ENCODE assay signal across 11 cellular contexts in genomic region chr2:11505652-11506610, GRCh38. TPM values are rescaled to one million over a fixed set of nuclear protein-coding genes. Genes with fewer than 3 reads are reported as not detected.
DNase-seq lines count a peak whose midpoint lies in the region; ATAC-seq and TF ChIP-seq lines count a peak whose summit lies in the region.
"Had no signal": no experiment of that assay in that cellular context is flagged by ENCODE, and none has a peak within 500 bp of the region (broad histone marks: within the 10 kb centered on the region; RNA-seq: fewer than 3 reads in every experiment).

No MANE protein-coding gene starts in this region.

- H3K27ac Mint-ChIP-seq in activated CD4-positive, alpha-beta T cell treated with anti-CD3 and anti-CD28 coated beads, Interleukin-2, amount 10 ng/mL, durations not matched to agents 7 days and 5 days, result no peak overlapping the region

- peaks cover 2% of the 10 kb centered on the region for H3K4me1 Mint-ChIP-seq in activated CD4-positive, alpha-beta T cell treated with anti-CD3 and anti-CD28 coated beads, Interleukin-2, amount 10 ng/mL, durations not matched to agents 7 days and 5 days

- H3K4me2 ChIP-seq in mammary epithelial cell (ENCODE audit: insufficient read depth, low read depth, low read length), result no peak overlapping the region

- no peaks in the 10 kb centered on the region for H4K20me1 ChIP-seq in mammary epithelial cell (ENCODE audit: insufficient read depth, low read length)

- peak; percentile 75 for ATAC-seq in GM19438 (IDR thresholded peaks at IDR 0.05; ENCODE audit: low read depth, unreplicated experiment)
- ATAC-seq in HG03565 (IDR thresholded peaks at IDR 0.05; ENCODE audit: unreplicated experiment), result peak; percentile 85
- ATAC-seq in HG03571 (IDR thresholded peaks at IDR 0.05; ENCODE audit: unreplicated experiment), result no peak

- H3K36me3 ChIP-seq in mammary epithelial cell (ENCODE audit: insufficient read depth, low read length), result no peaks in the 10 kb centered on the region
- H3K36me3 ChIP-seq: heart right ventricle had no signal

- dilution Hi-C loops in mammary epithelial cell (cut with HindIII; ENCODE audit: low sequenced_read_pairs), result no loop called here

- in situ Hi-C loops in mammary epithelial cell (cut with MboI; ENCODE audit: low sequenced_read_pairs in 2 of 2), result no loop called here

- peaks cover 5% of the 10 kb centered on the region for H3K9me3 Mint-ChIP-seq in activated CD4-positive, alpha-beta T cell treated with anti-CD3 and anti-CD28 coated beads, Interleukin-2, amount 10 ng/mL, durations not matched to agents 7 days and 5 days

- no peak overlapping the region for H3K9ac ChIP-seq in mammary epithelial cell (ENCODE audit: insufficient read depth, low read length)

- TF ChIP-seq CTCF in C4-2B (conservative IDR thresholded peaks at IDR 0.05) (no peak), mammary epithelial cell (conservative IDR thresholded peaks at IDR 0.05 in 1 of 2, IDR thresholded peaks at IDR 0.05 in 1 of 2; ENCODE audit: extremely low read depth in 1 of 2, insufficient read depth in 1 of 2, low read depth in 1 of 2, low read length in 2 of 2) (no peak)

- intact Hi-C loops in mammary epithelial cell (cut with micrococcal nuclease), result no loop called here

- no peaks in the 10 kb centered on the region for H3K27me3 ChIP-seq in mammary epithelial cell (ENCODE audit: insufficient read depth, low read length)

- peak overlapping the region; percentile 55 for H3K27ac ChIP-seq in C4-2B
- no peak overlapping the region for H3K27ac ChIP-seq in mammary epithelial cell (ENCODE audit: insufficient read depth, low read depth, low read length)

- peak; percentile 72 for DNase-seq in mammary epithelial cell
- no peak for DNase-seq in nucleus accumbens (lab: John Stamatoyannopoulos, UW)
- DNase-seq in activated CD8-positive, alpha-beta memory T cell treated with anti-CD3 and anti-CD28 coated beads for 24 hours, result no peak
- DNase-seq in activated CD4-positive, alpha-beta T cell treated with anti-CD3 and anti-CD28 coated beads, Interleukin-2, amount 10 ng/mL, durations not matched to agents 7 days and 5 days, result no peak
- DNase-seq: heart right ventricle, NCI-H1417 treated with DMSO at 0.1 percent for 48 hours had no signal

- peaks cover 2% of the 10 kb centered on the region for H3K27me3 Mint-ChIP-seq in activated CD4-positive, alpha-beta T cell treated with anti-CD3 and anti-CD28 coated beads, Interleukin-2, amount 10 ng/mL, durations not matched to agents 7 days and 5 days

- H3K79me2 ChIP-seq in mammary epithelial cell (ENCODE audit: insufficient read depth, low read length), result no peaks in the 10 kb centered on the region

- peaks cover 7% of the 10 kb centered on the region for H3K4me1 ChIP-seq in mammary epithelial cell (ENCODE audit: insufficient read depth, low read length)

- no peak overlapping the region for H3K4me3 ChIP-seq in mammary epithelial cell (replicated peaks in 1 of 3; ENCODE audit: insufficient read depth in 1 of 3, low read depth in 2 of 3, low read length in 3 of 3)
- H3K4me3 ChIP-seq: heart right ventricle had no signal

- H2AFZ ChIP-seq in mammary epithelial cell (ENCODE audit: low read depth, low read length), result no peak overlapping the region

- H3K36me3 Mint-ChIP-seq in activated CD4-positive, alpha-beta T cell treated with anti-CD3 and anti-CD28 coated beads, Interleukin-2, amount 10 ng/mL, durations not matched to agents 7 days and 5 days (ENCODE audit: low read depth), result no peaks in the 10 kb centered on the region

- H3K4me3 Mint-ChIP-seq in activated CD4-positive, alpha-beta T cell treated with anti-CD3 and anti-CD28 coated beads, Interleukin-2, amount 10 ng/mL, durations not matched to agents 7 days and 5 days, result no peak overlapping the region
- H3K4me3 Mint-ChIP-seq: neural crest cell had no signal

- CTCF ChIA-PET in mammary epithelial cell (lab: Charles Lee; ENCODE audit: low non-redundant PET), result no interaction called here
- CTCF ChIA-PET in activated CD4-positive, alpha-beta T cell treated with anti-CD3 and anti-CD28 coated beads, Interleukin-2, amount 10 ng/mL, durations not matched to agents 7 days and 5 days (lab: Charles Lee), result no interaction called here

- peaks cover 3% of the 10 kb centered on the region for H3K9me3 ChIP-seq in mammary epithelial cell (replicated peaks; ENCODE audit: insufficient read depth, low read length)

- POLR2A ChIA-PET in activated CD4-positive, alpha-beta T cell treated with anti-CD3 and anti-CD28 coated beads, Interleukin-2, amount 10 ng/mL, durations not matched to agents 7 days and 5 days (lab: Charles Lee), result no interaction called here

- 62% methylated on average over 11 of the region's 11 CpGs for WGBS in mammary epithelial cell (ENCODE audit: low coverage, missing lambda C conversion rate)

- BruUV-seq in mammary epithelial cell (replicated peaks; lab: Mats Ljungman, UMichigan), result no TSS peak

RNA-seq across cellular contexts. Expression of gene GREB1, which starts 27.9 kb away (rescaled TPM):
- 1 to 10 TPM; 2.1 to 2.2 TPM for total RNA-seq in mammary epithelial cell
- 0.28 TPM for polyA plus RNA-seq in mammary epithelial cell
- polyA minus RNA-seq in mammary epithelial cell, result 1.7 TPM
- total RNA-seq in activated CD4-positive, alpha-beta T cell treated with anti-CD3 and anti-CD28 coated beads, Interleukin-2, amount 10 ng/mL, durations not matched to agents 7 days and 5 days, result under 1 TPM; 0.10 to 0.29 TPM

RNA-seq across cellular contexts. Expression of gene E2F6, which starts 40.0 kb away (rescaled TPM):
- 10 to 100 TPM in 1 of 2 donors, 1 to 10 TPM in 1; 9.3 to 13.5 TPM for total RNA-seq in mammary epithelial cell
- polyA plus RNA-seq in mammary epithelial cell, result 8.6 TPM
- polyA minus RNA-seq in mammary epithelial cell, result 9.6 TPM
- total RNA-seq in activated CD4-positive, alpha-beta T cell treated with anti-CD3 and anti-CD28 coated beads, Interleukin-2, amount 10 ng/mL, durations not matched to agents 7 days and 5 days, result 1 to 10 TPM; 6.6 to 7.3 TPM
